In the genomic region with DNA sequence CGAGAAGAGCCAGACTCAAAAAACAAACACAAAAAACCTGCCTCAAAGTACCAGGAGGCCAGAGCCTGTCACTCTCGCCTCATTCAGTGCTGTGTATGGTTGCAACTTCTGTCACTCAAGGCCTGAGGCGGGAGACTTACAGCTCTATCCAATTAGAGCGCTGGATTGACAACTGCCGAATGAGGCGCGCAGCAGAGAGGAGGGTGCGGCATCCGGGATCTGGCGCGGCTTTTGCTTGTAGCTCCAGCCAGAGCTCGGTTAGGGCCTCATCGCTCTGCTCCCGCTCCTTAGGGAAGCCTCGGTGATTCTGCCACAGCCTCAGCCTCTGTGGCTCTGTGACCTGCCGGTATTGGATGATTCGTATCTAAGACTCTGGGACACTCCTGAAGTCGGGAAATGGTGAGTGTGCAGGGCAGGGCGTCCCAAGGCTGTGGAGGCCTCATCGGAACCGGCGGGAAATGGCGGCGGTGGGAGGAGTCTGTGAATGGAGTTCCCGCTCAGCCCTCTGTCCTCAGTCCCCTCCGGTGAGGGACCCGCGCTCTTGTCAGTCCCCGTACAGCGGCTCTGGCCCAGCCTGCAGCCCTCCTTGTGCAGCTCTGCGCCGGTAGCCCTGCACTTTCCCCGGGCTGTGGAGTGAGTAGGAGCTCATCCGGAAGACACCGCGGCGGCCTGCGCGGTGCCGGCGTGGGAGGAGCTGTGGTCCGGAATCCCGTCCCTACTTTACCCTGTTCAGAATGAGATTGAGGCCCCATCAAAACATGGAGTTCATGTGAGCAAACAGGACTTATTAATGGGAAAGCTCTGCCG, we compare ENCODE assay signal across 8 cellular contexts. TPM values are rescaled to one million over a fixed set of nuclear protein-coding genes. Genes with fewer than 3 reads are reported as not detected.
DNase-seq lines count a peak whose midpoint lies in the region; ATAC-seq and TF ChIP-seq lines count a peak whose summit lies in the region.

ZNF718 (plus strand) TSS at position 227 of the 807 bp plus-strand sequence; CDS start at position 397, 170 bp downstream.

- TF ChIP-seq CTCF in A673 (conservative IDR thresholded peaks at IDR 0.05; ENCODE audit: low read depth, low read length), result no peak

- H3K27ac ChIP-seq in A673 (ENCODE audit: low read depth, low read length, poor library complexity, severe bottlenecking), result peak within 1 kb of the TSS; percentile 89
- peak within 1 kb of the TSS; percentile 78 for H3K27ac ChIP-seq in cingulate gyrus (ENCODE audit: low read depth, low read length)

- no peaks in the 10 kb centered on the region for H3K4me1 ChIP-seq in A673 (ENCODE audit: insufficient read depth, low read length, poor library complexity, severe bottlenecking)

- TSS peak; percentile 69 for BruUV-seq in A673 (replicated peaks; lab: Mats Ljungman, UMichigan)

- POLR2A ChIA-PET in A673 (lab: Charles Lee; ENCODE audit: low non-redundant PET), result interaction anchor here (0.5 to 0.6 kb wide), 2 partner anchors 11 to 236 kb away, joined by 4 to 10 read pairs; no protein-coding TSS in a partner anchor

- no peaks in the 10 kb centered on the region for H3K27me3 ChIP-seq in A673 (replicated peaks; ENCODE audit: insufficient read depth, low read depth, low read length, poor library complexity)

- ATAC-seq in GM18867 (IDR thresholded peaks at IDR 0.05; ENCODE audit: unreplicated experiment), result peak; percentile 98
- peak; percentile 100 for ATAC-seq in HG03135 (IDR thresholded peaks at IDR 0.05; ENCODE audit: unreplicated experiment)

- intact Hi-C loops in A673 (cut with micrococcal nuclease; ENCODE audit: unreplicated experiment), result no loop called here

- peaks cover 13% of the 10 kb centered on the region for H3K36me3 ChIP-seq in A673 (ENCODE audit: insufficient read depth, low read length, poor library complexity, severe bottlenecking)

- DNase-seq in A673 (ENCODE audit: low spot score), result peak; percentile 98
- DNase-seq in NCI-H2227 treated with DMSO at 0.1 percent for 48 hours (lab: John Stamatoyannopoulos, UW), result peak; percentile 56
- peak; percentile 77 to 92 for DNase-seq in activated CD4-positive, alpha-beta T cell treated with anti-CD3 and anti-CD28 coated beads for 4 hours
- peak; percentile 97 for DNase-seq in kidney glomerular epithelial cell (lab: John Stamatoyannopoulos, UW)
- DNase-seq in stimulated activated CD4-positive, alpha-beta T cell treated with anti-CD3 and anti-CD28 coated beads, Interleukin-1b, Interleukin-23, amount 100 ng/mL, for 24 hours (ENCODE audit: low read depth in 4 of 4, low spot score in 1 of 4), result peak; percentile 65 to 87 (median 78)

- H3K4me3 ChIP-seq in A673 (ENCODE audit: low read depth, low read length, poor library complexity, severe bottlenecking), result peak within 1 kb of the TSS; percentile 64

- peaks cover 16% of the 10 kb centered on the region for H3K9me3 ChIP-seq in A673 (ENCODE audit: low read depth, low read length, poor library complexity, severe bottlenecking)

- CTCF ChIA-PET in A673 (lab: Charles Lee), result no interaction called here

RNA-seq across cellular contexts. Expression of gene ZNF718, which starts in this region (rescaled TPM):
- total RNA-seq in A673 (2021), result 9.2 and 9.5 TPM in 2 replicates

Comparison
In these comparisons a context has a peak if more than half of its experiments do, and no peak if none do; other contexts are left out.
1. Peak in every context shown above with its lines: DNase-seq, ATAC-seq, H3K4me3 ChIP-seq and H3K27ac ChIP-seq.